Comparison of ENCODE assay signal across 29 cellular contexts in genomic region chr4:159791334-159791733, GRCh38.
"Had no signal": no experiment of that assay in that cellular context is flagged by ENCODE, and none has a peak within 500 bp of the region (broad histone marks: within the 10 kb centered on the region; RNA-seq: fewer than 3 reads in every experiment).

No MANE protein-coding gene starts in this region.

- H3K4me3 Mint-ChIP-seq: naive thymus-derived CD4-positive, alpha-beta T cell; natural killer cell; nephron; stimulated activated effector memory CD8-positive, alpha-beta T cell treated with anti-CD3 and anti-CD28 coated beads, Interleukin-12 subunit alpha, Interleukin-12 subunit beta, amount 100 ng/mL, for 72 hours; stimulated activated naive B cell treated with anti-CD40 and anti-IgM and Interleukin-4, amounts not matched to agents 10 μg/mL and 1 μg/mL and 100 μg/mL, for 72 hours; stimulated activated naive CD8-positive, alpha-beta T cell treated with anti-CD3 and anti-CD28 coated beads, Interleukin-15, Interleukin-2, amounts not matched to agents 100 ng/mL and 50 ng/mL, for 24 hours had no signal

- H3K4me1 Mint-ChIP-seq: naive thymus-derived CD4-positive, alpha-beta T cell; natural killer cell; nephron; stimulated activated effector memory CD8-positive, alpha-beta T cell treated with anti-CD3 and anti-CD28 coated beads, Interleukin-12 subunit alpha, Interleukin-12 subunit beta, amount 100 ng/mL, for 72 hours; stimulated activated naive B cell treated with anti-CD40 and anti-IgM and Interleukin-4, amounts not matched to agents 10 μg/mL and 1 μg/mL and 100 μg/mL, for 72 hours had no signal

- ATAC-seq: naive thymus-derived CD4-positive, alpha-beta T cell; natural killer cell; psoas muscle; right cardiac atrium; sciatic nerve; stimulated activated effector memory CD8-positive, alpha-beta T cell treated with anti-CD3 and anti-CD28 coated beads, Interleukin-12 subunit alpha, Interleukin-12 subunit beta, amount 100 ng/mL, for 72 hours; stimulated activated naive B cell treated with anti-CD40 and anti-IgM and Interleukin-4, amounts not matched to agents 10 μg/mL and 1 μg/mL and 100 μg/mL, for 72 hours had no signal

- H3K27me3 ChIP-seq: ovary, stomach, thyroid gland, tibial nerve, upper lobe of left lung, vagina had no signal

- H3K9me3 ChIP-seq: ovary, psoas muscle, stomach, thoracic aorta, thyroid gland, tibial nerve, upper lobe of left lung, vagina had no signal

- DNase-seq: naive thymus-derived CD4-positive, alpha-beta T cell; natural killer cell; occipital lobe; ovary; posterior cingulate gyrus; psoas muscle; right cardiac atrium; stimulated activated CD4-positive, alpha-beta T cell treated with anti-CD3 and anti-CD28 coated beads, Interleukin-15, amount 100 ng/mL, for 24 hours; stimulated activated CD4-positive, alpha-beta T cell treated with anti-CD3 and anti-CD28 coated beads, Interleukin-2, amount 100 ng/mL, for 24 hours; stimulated activated CD4-positive, alpha-beta T cell treated with anti-CD3 and anti-CD28 coated beads, Interleukin-2, amount 100 ng/mL, for 48 hours; stimulated activated CD4-positive, alpha-beta T cell treated with anti-CD3 and anti-CD28 coated beads, Interleukin-4, amount 100 ng/mL, for 24 hours; stimulated activated naive B cell treated with anti-CD40 and anti-IgM and Interleukin-4, amounts not matched to agents 10 μg/mL and 1 μg/mL and 100 μg/mL, for 72 hours; stimulated activated naive CD4-positive, alpha-beta T cell treated with Interleukin-2 at 50 U/mL for 16 hours; stomach; thyroid gland; trophoblast cell; upper lobe of left lung had no signal

- H3K4me3 ChIP-seq: ovary, psoas muscle, skin epidermis, smooth muscle cell, stomach, thoracic aorta, thyroid gland, tibial nerve, upper lobe of left lung, vagina had no signal

- H3K36me3 Mint-ChIP-seq: natural killer cell; stimulated activated effector memory CD8-positive, alpha-beta T cell treated with anti-CD3 and anti-CD28 coated beads, Interleukin-12 subunit alpha, Interleukin-12 subunit beta, amount 100 ng/mL, for 72 hours; stimulated activated naive B cell treated with anti-CD40 and anti-IgM and Interleukin-4, amounts not matched to agents 10 μg/mL and 1 μg/mL and 100 μg/mL, for 72 hours had no signal

- H3K27me3 Mint-ChIP-seq: naive thymus-derived CD4-positive, alpha-beta T cell; progenitor cell of endocrine pancreas; stimulated activated naive B cell treated with anti-CD40 and anti-IgM and Interleukin-4, amounts not matched to agents 10 μg/mL and 1 μg/mL and 100 μg/mL, for 72 hours; stimulated activated naive CD8-positive, alpha-beta T cell treated with anti-CD3 and anti-CD28 coated beads, Interleukin-15, Interleukin-2, amounts not matched to agents 100 ng/mL and 50 ng/mL, for 24 hours had no signal

- H3K79me2 ChIP-seq: parathyroid adenoma had no signal

- FAIRE-seq: urothelium cell line had no signal

- H3K4me2 ChIP-seq: smooth muscle cell had no signal

- H3K36me3 ChIP-seq: ovary, stomach, thoracic aorta, thyroid gland, tibial nerve, upper lobe of left lung, vagina had no signal

- H3K27ac ChIP-seq: ovary, parathyroid adenoma, psoas muscle, skin epidermis, stomach, thoracic aorta, thyroid gland, tibial nerve, upper lobe of left lung, vagina had no signal

- H3K9me3 Mint-ChIP-seq: stimulated activated naive B cell treated with anti-CD40 and anti-IgM and Interleukin-4, amounts not matched to agents 10 μg/mL and 1 μg/mL and 100 μg/mL, for 72 hours; stimulated activated naive CD8-positive, alpha-beta T cell treated with anti-CD3 and anti-CD28 coated beads, Interleukin-15, Interleukin-2, amounts not matched to agents 100 ng/mL and 50 ng/mL, for 24 hours had no signal

- H3K4me1 ChIP-seq: parathyroid adenoma, psoas muscle, stomach, thyroid gland, tibial nerve, upper lobe of left lung, vagina had no signal

- H3K27ac Mint-ChIP-seq: naive thymus-derived CD4-positive, alpha-beta T cell; natural killer cell; progenitor cell of endocrine pancreas; stimulated activated effector memory CD8-positive, alpha-beta T cell treated with anti-CD3 and anti-CD28 coated beads, Interleukin-12 subunit alpha, Interleukin-12 subunit beta, amount 100 ng/mL, for 72 hours; stimulated activated naive B cell treated with anti-CD40 and anti-IgM and Interleukin-4, amounts not matched to agents 10 μg/mL and 1 μg/mL and 100 μg/mL, for 72 hours; stimulated activated naive CD8-positive, alpha-beta T cell treated with anti-CD3 and anti-CD28 coated beads, Interleukin-15, Interleukin-2, amounts not matched to agents 100 ng/mL and 50 ng/mL, for 24 hours had no signal

- H2AFZ ChIP-seq: parathyroid adenoma had no signal

- H3K9ac ChIP-seq: parathyroid adenoma had no signal
